ENCODE assay signal across 24 cellular contexts in the genomic region with DNA sequence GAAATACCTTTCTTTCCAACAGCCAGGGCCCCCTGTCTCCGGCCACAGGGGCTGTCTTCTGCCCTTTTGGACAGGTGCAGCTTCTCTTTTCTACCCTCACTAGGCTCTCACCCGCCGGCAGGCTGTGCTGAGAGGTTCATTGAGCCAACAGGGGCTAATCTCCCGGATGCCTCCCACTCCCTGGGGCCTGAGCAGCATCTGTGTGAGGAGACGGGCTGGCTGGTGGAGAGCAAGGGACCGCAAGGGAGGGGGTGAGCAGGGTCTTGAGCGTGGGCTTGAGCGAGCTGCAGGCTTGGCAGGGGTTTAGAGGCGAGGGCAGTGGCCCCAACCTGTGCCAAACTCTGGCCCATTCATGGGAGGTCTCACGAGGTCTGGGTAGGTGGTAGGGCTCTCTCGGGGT. TPM values are rescaled to one million over a fixed set of nuclear protein-coding genes. Genes with fewer than 3 reads are reported as not detected.
DNase-seq lines count a peak whose midpoint lies in the region; ATAC-seq and TF ChIP-seq lines count a peak whose summit lies in the region.
"Had no signal": no experiment of that assay in that cellular context is flagged by ENCODE, and none has a peak within 500 bp of the region (broad histone marks: within the 10 kb centered on the region; RNA-seq: fewer than 3 reads in every experiment).

No MANE protein-coding gene starts in this region.

- H3K27me3 ChIP-seq in sigmoid colon: no peaks in the 10 kb centered on the region
- H3K27me3 ChIP-seq: BLaER1 treated with 17β-estradiol and CSF1 and Interleukin-3, amounts not matched to agents 10 nM and 100 nM had no signal

- WGBS in sigmoid colon, 2 donors: 82 to 90% methylated on average over 11 of the region's 11 CpGs

- no peak overlapping the region for H3K27ac ChIP-seq in sigmoid colon
- H3K27ac ChIP-seq: 22Rv1; BLaER1 treated with 17β-estradiol and CSF1 and Interleukin-3, amounts not matched to agents 10 nM and 100 nM; RWPE1 had no signal

- TF ChIP-seq POLR2A in sigmoid colon (IDR thresholded peaks at IDR 0.05): no peak

- no peaks in the 10 kb centered on the region for H3K9me3 ChIP-seq in sigmoid colon

- no peak overlapping the region for H3K4me3 ChIP-seq in sigmoid colon
- H3K4me3 ChIP-seq: BLaER1 treated with 17β-estradiol and CSF1 and Interleukin-3, amounts not matched to agents 10 nM and 100 nM had no signal

- no peak for ATAC-seq in GM21367 (IDR thresholded peaks at IDR 0.05; ENCODE audit: unreplicated experiment)
- ATAC-seq: SK-N-SH treated with all-trans-retinoic acid at 6 μM for 48 hours had no signal

- no peak for TF ChIP-seq EP300 in sigmoid colon (IDR thresholded peaks at IDR 0.05)

- POLR2A ChIA-PET in HEK293T (lab: Yijun Ruan, JAX): no interaction called here

- peak; percentile 64 for DNase-seq in NCI-H82 (lab: John Stamatoyannopoulos, UW)
- no peak for DNase-seq in NCI-H82 treated with DMSO at 0.1 percent for 48 hours (lab: John Stamatoyannopoulos, UW; ENCODE audit: unreplicated experiment)
- peak; percentile 5 for DNase-seq in HEK293T (ENCODE audit: extremely low spot score)
- peak; percentile 6 for DNase-seq in iPS-NIHi7 (ENCODE audit: extremely low spot score)
- DNase-seq in sigmoid colon: peak; percentile 63
- DNase-seq in GF-D8 (lab: John Stamatoyannopoulos, UW): no peak
- no peak for DNase-seq in activated CD4-positive, CD25-positive, alpha-beta regulatory T cell treated with anti-CD3 and anti-CD28 coated beads, Interleukin-2, amount 50 U/mL, for 72 hours
- DNase-seq: ACHN; CD4-positive, alpha-beta memory T cell; DMS153; H9; KBM-7; MM.1S; NCI-H1048; NCI-H1417 treated with DMSO at 0.1 percent for 48 hours; NCI-H446; NCI-H69; SIG-M5 had no signal

- no peak for TF ChIP-seq CTCF in sigmoid colon (IDR thresholded peaks at IDR 0.05)

- intact Hi-C loops in sigmoid colon (cut with DNase I): no loop called here

- no peaks in the 10 kb centered on the region for H3K36me3 ChIP-seq in sigmoid colon
- H3K36me3 ChIP-seq: BLaER1 treated with 17β-estradiol and CSF1 and Interleukin-3, amounts not matched to agents 10 nM and 100 nM had no signal

- no peaks in the 10 kb centered on the region for H3K4me1 ChIP-seq in sigmoid colon

- CTCF ChIA-PET in HEK293T (lab: Yijun Ruan, JAX): no interaction called here

TF ChIP-seq in HEK293T, 16 proteins besides CTCF, POLR2A, EP300 and RAD21:
- TF ChIP-seq, protein P1, sequence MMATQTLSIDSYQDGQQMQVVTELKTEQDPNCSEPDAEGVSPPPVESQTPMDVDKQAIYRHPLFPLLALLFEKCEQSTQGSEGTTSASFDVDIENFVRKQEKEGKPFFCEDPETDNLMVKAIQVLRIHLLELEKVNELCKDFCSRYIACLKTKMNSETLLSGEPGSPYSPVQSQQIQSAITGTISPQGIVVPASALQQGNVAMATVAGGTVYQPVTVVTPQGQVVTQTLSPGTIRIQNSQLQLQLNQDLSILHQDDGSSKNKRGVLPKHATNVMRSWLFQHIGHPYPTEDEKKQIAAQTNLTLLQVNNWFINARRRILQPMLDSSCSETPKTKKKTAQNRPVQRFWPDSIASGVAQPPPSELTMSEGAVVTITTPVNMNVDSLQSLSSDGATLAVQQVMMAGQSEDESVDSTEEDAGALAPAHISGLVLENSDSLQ (IDR thresholded peaks at IDR 0.05): no peak
- TF ChIP-seq NFRKB (IDR thresholded peaks at IDR 0.05) (no peak), SP1 (IDR thresholded peaks at IDR 0.05) (no peak), ELF4 (IDR thresholded peaks at IDR 0.05) (no peak), FOXA1 (IDR thresholded peaks at IDR 0.05) (no peak), TARDBP (IDR thresholded peaks at IDR 0.05) (no peak), FOXM1 (IDR thresholded peaks at IDR 0.05; ENCODE audit: borderline replicate concordance) (no peak), L3MBTL2 (conservative IDR thresholded peaks at IDR 0.05) (no peak), BHLHE40 (IDR thresholded peaks at IDR 0.05; ENCODE audit: borderline replicate concordance) (no peak), ZNF384 (IDR thresholded peaks at IDR 0.05) (no peak), LEF1 (IDR thresholded peaks at IDR 0.05; ENCODE audit: borderline replicate concordance) (no peak), FOXK2 (IDR thresholded peaks at IDR 0.05) (no peak), ARNT (IDR thresholded peaks at IDR 0.05) (no peak), HDGF (IDR thresholded peaks at IDR 0.05; ENCODE audit: borderline replicate concordance) (no peak), SUZ12 (IDR thresholded peaks at IDR 0.05) (no peak), CTBP1 (IDR thresholded peaks at IDR 0.05; ENCODE audit: borderline replicate concordance) (no peak)

RNA-seq across cellular contexts. Expression of a gene that starts 56.5 kb away (rescaled TPM):
- total RNA-seq in sigmoid colon: 1 to 10 TPM in 1 of 4 donors, under 1 TPM in 2, not detected in 1; 0.66 to 3.5 (median 0.71) TPM
- 10 to 100 TPM in 1 of 3 donors, 1 to 10 TPM in 2; 3.9 to 10.4 (median 4.2) TPM for polyA plus RNA-seq in sigmoid colon
- total RNA-seq: G401, H9 had no signal

Comparison
In these comparisons a context has a peak if more than half of its experiments do, and no peak if none do; other contexts are left out.
1. DNase-seq: peak in NCI-H82 (single experiment), HEK293T (single experiment), iPS-NIHi7 (single experiment) and sigmoid colon (single experiment); none in NCI-H82 treated with DMSO at 0.1 percent for 48 hours (single experiment), GF-D8 (single experiment) and activated CD4-positive, CD25-positive, alpha-beta regulatory T cell treated with anti-CD3 and anti-CD28 coated beads, Interleukin-2, amount 50 U/mL, for 72 hours (single experiment).